ENCODE assay signal across 8 cellular contexts in genomic region chr1:27873671-27874384, GRCh38. TPM values are rescaled to one million over a fixed set of nuclear protein-coding genes. Genes with fewer than 3 reads are reported as not detected.
DNase-seq lines count a peak whose midpoint lies in the region; ATAC-seq lines count a peak whose summit lies in the region.

No MANE protein-coding gene starts in this region.

- no peaks in the 10 kb centered on the region for H3K4me1 ChIP-seq in HUES6 (ENCODE audit: control insufficient read depth, insufficient read depth, low read length)
- peaks cover 4% of the 10 kb centered on the region for H3K4me1 ChIP-seq in HAP-1

- peaks cover 3 to 15% of the 10 kb centered on the region in 2 donors for H3K36me3 Mint-ChIP-seq in activated T-cell treated with anti-CD3 and anti-CD28 coated beads, Interleukin-2, amount 50 U/mL, for 72 hours (ENCODE audit: insufficient read depth in 2 of 2)
- peaks cover 13% of the 10 kb centered on the region for H3K36me3 Mint-ChIP-seq in stimulated activated naive CD8-positive, alpha-beta T cell treated with anti-CD3 and anti-CD28 coated beads, Interleukin-15, Interleukin-2, amounts not matched to agents 100 ng/mL and 50 ng/mL, for 24 hours (ENCODE audit: low read depth)

- H3K27me3 ChIP-seq in HUES6 (ENCODE audit: control insufficient read depth, insufficient read depth, low read length) = no peaks in the 10 kb centered on the region; the same call in 1 of the 2 replicates
- no peaks in the 10 kb centered on the region for H3K27me3 ChIP-seq in HAP-1 (ENCODE audit: low read depth)

- peak overlapping the region; percentile 75 for H3K4me3 ChIP-seq in HUES6 (ENCODE audit: low read depth, low read length)
- H3K4me3 ChIP-seq in iPS-18c (ENCODE audit: insufficient read depth, low read depth, low read length) = peak overlapping the region; percentile 81; the same call in 1 of the 2 replicates
- H3K4me3 ChIP-seq in HAP-1 = no peak overlapping the region

- DNase-seq in activated T-cell treated with anti-CD3 and anti-CD28 coated beads, Interleukin-2, amount 50 U/mL, for 72 hours = no peak
- DNase-seq in NCI-H69 (lab: John Stamatoyannopoulos, UW) (no peak), NCI-H187 (lab: John Stamatoyannopoulos, UW) (no peak), HAP-1 (ENCODE audit: low spot score in 2 of 2) (no peak)
- DNase-seq in activated CD8-positive, alpha-beta memory T cell treated with anti-CD3 and anti-CD28 coated beads, Interleukin-2, amount 50 U/mL, for 4 hours = no peak

- in situ Hi-C loops in HAP-1 (cut with MboI; ENCODE audit: low sequenced_read_pairs) = no loop called here

- no peaks in the 10 kb centered on the region for H3K9me3 Mint-ChIP-seq in activated T-cell treated with anti-CD3 and anti-CD28 coated beads, Interleukin-2, amount 50 U/mL, for 72 hours
- H3K9me3 Mint-ChIP-seq in stimulated activated naive CD8-positive, alpha-beta T cell treated with anti-CD3 and anti-CD28 coated beads, Interleukin-15, Interleukin-2, amounts not matched to agents 100 ng/mL and 50 ng/mL, for 24 hours = no peaks in the 10 kb centered on the region

- no peaks in the 10 kb centered on the region for H3K27me3 Mint-ChIP-seq in activated T-cell treated with anti-CD3 and anti-CD28 coated beads, Interleukin-2, amount 50 U/mL, for 72 hours (ENCODE audit: low read depth)
- no peaks in the 10 kb centered on the region for H3K27me3 Mint-ChIP-seq in stimulated activated naive CD8-positive, alpha-beta T cell treated with anti-CD3 and anti-CD28 coated beads, Interleukin-15, Interleukin-2, amounts not matched to agents 100 ng/mL and 50 ng/mL, for 24 hours

- H3K9ac ChIP-seq in HUES6 (ENCODE audit: low read length) = no peak overlapping the region

- no peak overlapping the region for H3K27ac ChIP-seq in HUES6 (ENCODE audit: low read depth, low read length)

- H3K36me3 ChIP-seq in HUES6 (ENCODE audit: control insufficient read depth, insufficient read depth, low read length) (peaks cover 9% of the 10 kb centered on the region; the same call in 1 of the 2 replicates), HAP-1 (replicated peaks) (no peaks in the 10 kb centered on the region)

- peak overlapping the region; percentile 79 for H3K27ac Mint-ChIP-seq in activated T-cell treated with anti-CD3 and anti-CD28 coated beads, Interleukin-2, amount 50 U/mL, for 72 hours
- peak overlapping the region; percentile 94 for H3K27ac Mint-ChIP-seq in stimulated activated naive CD8-positive, alpha-beta T cell treated with anti-CD3 and anti-CD28 coated beads, Interleukin-15, Interleukin-2, amounts not matched to agents 100 ng/mL and 50 ng/mL, for 24 hours

- H3K4me3 Mint-ChIP-seq in activated T-cell treated with anti-CD3 and anti-CD28 coated beads, Interleukin-2, amount 50 U/mL, for 72 hours = peak overlapping the region; percentile 93 to 97
- peak overlapping the region; percentile 97 for H3K4me3 Mint-ChIP-seq in stimulated activated naive CD8-positive, alpha-beta T cell treated with anti-CD3 and anti-CD28 coated beads, Interleukin-15, Interleukin-2, amounts not matched to agents 100 ng/mL and 50 ng/mL, for 24 hours

- H3K9me3 ChIP-seq in HUES6 (ENCODE audit: control insufficient read depth, insufficient read depth, low read depth, low read length) (no peaks in the 10 kb centered on the region), iPS-18c (ENCODE audit: control insufficient read depth, insufficient read depth, low read length) (no peaks in the 10 kb centered on the region), HAP-1 (no peaks in the 10 kb centered on the region)

- no peak for ATAC-seq in activated T-cell treated with anti-CD3 and anti-CD28 coated beads, Interleukin-2, amount 50 U/mL, for 72 hours (replicated peaks in 1 of 2)

- H3K4me1 Mint-ChIP-seq in activated T-cell treated with anti-CD3 and anti-CD28 coated beads, Interleukin-2, amount 50 U/mL, for 72 hours (ENCODE audit: low read depth) = peaks cover 54% of the 10 kb centered on the region
- H3K4me1 Mint-ChIP-seq in stimulated activated naive CD8-positive, alpha-beta T cell treated with anti-CD3 and anti-CD28 coated beads, Interleukin-15, Interleukin-2, amounts not matched to agents 100 ng/mL and 50 ng/mL, for 24 hours (ENCODE audit: low read depth) = peaks cover 57% of the 10 kb centered on the region

RNA-seq across cellular contexts. Expression of gene THEMIS2, which starts 1.5 kb away (rescaled TPM):
- 10 to 100 TPM; 26.0 to 81.0 TPM for total RNA-seq in activated T-cell treated with anti-CD3 and anti-CD28 coated beads, Interleukin-2, amount 50 U/mL, for 72 hours

RNA-seq across cellular contexts. Expression of gene RPA2, which starts 40.5 kb away (rescaled TPM):
- total RNA-seq in activated T-cell treated with anti-CD3 and anti-CD28 coated beads, Interleukin-2, amount 50 U/mL, for 72 hours = 10 to 100 TPM; 84.7 to 96.1 TPM

RNA-seq across cellular contexts. Expression of gene PPP1R8, which starts 43.2 kb away (rescaled TPM):
- 10 to 100 TPM; 58.4 to 59.0 TPM for total RNA-seq in activated T-cell treated with anti-CD3 and anti-CD28 coated beads, Interleukin-2, amount 50 U/mL, for 72 hours
